Comparison of ENCODE assay signal across 1 cellular context in genomic region chr12:123431951-123432886, GRCh38.
TF ChIP-seq lines count a peak whose summit lies in the region.

No MANE protein-coding gene starts in this region.

TF ChIP-seq in GM12878, 131 proteins besides CTCF, POLR2A, EP300 and RAD21:
- TF ChIP-seq NR2C2 (IDR thresholded peaks at IDR 0.05; ENCODE audit: borderline replicate concordance, control insufficient read depth, insufficient read length, low read depth): no peak
- TF ChIP-seq YY1 (IDR thresholded peaks at IDR 0.05; ENCODE audit: low read depth, low read length): peak; percentile 27; the same call in 1 of the 2 replicates
- TF ChIP-seq MEF2A (IDR thresholded peaks at IDR 0.05; ENCODE audit: insufficient read depth, low read depth, low read length): peak; percentile 48; the same call in 1 of the 2 replicates
- TF ChIP-seq, protein P1, sequence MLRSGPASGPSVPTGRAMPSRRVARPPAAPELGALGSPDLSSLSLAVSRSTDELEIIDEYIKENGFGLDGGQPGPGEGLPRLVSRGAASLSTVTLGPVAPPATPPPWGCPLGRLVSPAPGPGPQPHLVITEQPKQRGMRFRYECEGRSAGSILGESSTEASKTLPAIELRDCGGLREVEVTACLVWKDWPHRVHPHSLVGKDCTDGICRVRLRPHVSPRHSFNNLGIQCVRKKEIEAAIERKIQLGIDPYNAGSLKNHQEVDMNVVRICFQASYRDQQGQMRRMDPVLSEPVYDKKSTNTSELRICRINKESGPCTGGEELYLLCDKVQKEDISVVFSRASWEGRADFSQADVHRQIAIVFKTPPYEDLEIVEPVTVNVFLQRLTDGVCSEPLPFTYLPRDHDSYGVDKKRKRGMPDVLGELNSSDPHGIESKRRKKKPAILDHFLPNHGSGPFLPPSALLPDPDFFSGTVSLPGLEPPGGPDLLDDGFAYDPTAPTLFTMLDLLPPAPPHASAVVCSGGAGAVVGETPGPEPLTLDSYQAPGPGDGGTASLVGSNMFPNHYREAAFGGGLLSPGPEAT (IDR thresholded peaks at IDR 0.05; ENCODE audit: low read depth): peak; percentile 80
- peak in 1 of 2 experiments; percentile 30; a peak in 1 of 4 replicates for TF ChIP-seq ETV6 (conservative IDR thresholded peaks at IDR 0.05 in 1 of 2, IDR thresholded peaks at IDR 0.05 in 1 of 2; ENCODE audit: borderline replicate concordance in 1 of 2, low read depth in 1 of 2)
- TF ChIP-seq NR2F1 (conservative IDR thresholded peaks at IDR 0.05): peak; percentile 70
- no peak for TF ChIP-seq CBX3 (IDR thresholded peaks at IDR 0.05; ENCODE audit: borderline replicate concordance, low read depth)
- peak; percentile 23; the same call in 1 of the 2 replicates for TF ChIP-seq LARP7 (IDR thresholded peaks at IDR 0.05)
- TF ChIP-seq RUNX3 (IDR thresholded peaks at IDR 0.05; ENCODE audit: low read length): peak; percentile 56
- TF ChIP-seq MTA2 (IDR thresholded peaks at IDR 0.05; ENCODE audit: low read depth): 0 out of 2 replicates have a peak, but pooled peaks have one; percentile 28
- TF ChIP-seq NR2C1 (IDR thresholded peaks at IDR 0.05): peak; percentile 70
- TF ChIP-seq SIX5 (IDR thresholded peaks at IDR 0.05; ENCODE audit: low read depth, low read length, severe bottlenecking): no peak
- TF ChIP-seq ZNF207 (IDR thresholded peaks at IDR 0.05; ENCODE audit: borderline replicate concordance): 0 out of 2 replicates have a peak, but pooled peaks have one; percentile 17
- TF ChIP-seq ZNF217 (IDR thresholded peaks at IDR 0.05): peak; percentile 71; the same call in 1 of the 2 replicates
- peak; percentile 45; the same call in 1 of the 2 replicates for TF ChIP-seq SPI1 (IDR thresholded peaks at IDR 0.05; ENCODE audit: borderline replicate concordance, insufficient read depth, low read depth, low read length)
- TF ChIP-seq CBFB (IDR thresholded peaks at IDR 0.05; ENCODE audit: low read depth): no peak
- TF ChIP-seq BHLHE40 (IDR thresholded peaks at IDR 0.05; ENCODE audit: borderline replicate concordance in 1 of 2, low read depth in 2 of 2, low read length in 1 of 2): peak in 1 of 2 experiments; percentile 39; a peak in 1 of 4 replicates
- 0 out of 2 replicates have a peak, but pooled peaks have one; percentile 9 for TF ChIP-seq ZNF687 (IDR thresholded peaks at IDR 0.05)
- TF ChIP-seq NBN (IDR thresholded peaks at IDR 0.05): 0 out of 2 replicates have a peak, but pooled peaks have one; percentile 46
- no peak for TF ChIP-seq ZZZ3 (IDR thresholded peaks at IDR 0.05; ENCODE audit: control insufficient read depth, insufficient read length, low read depth)
- no peak for TF ChIP-seq HDAC2 (IDR thresholded peaks at IDR 0.05)
- peak; percentile 69 for TF ChIP-seq IKZF1 (conservative IDR thresholded peaks at IDR 0.05)
- 0 out of 2 replicates have a peak, but pooled peaks have one; percentile 41 for TF ChIP-seq SMARCA5 (IDR thresholded peaks at IDR 0.05)
- peak; percentile 60 to 72 for TF ChIP-seq IKZF2 (IDR thresholded peaks at IDR 0.05)
- peak; percentile 79 for TF ChIP-seq EED (IDR thresholded peaks at IDR 0.05; ENCODE audit: low read depth)
- TF ChIP-seq ZBED1 (IDR thresholded peaks at IDR 0.05; ENCODE audit: borderline replicate concordance): 0 out of 2 replicates have a peak, but pooled peaks have one; percentile 27
TF ChIP-seq in GM12878: peak in this region for 20.
